Comparison of ENCODE assay signal across 7 cellular contexts in the genomic region with DNA sequence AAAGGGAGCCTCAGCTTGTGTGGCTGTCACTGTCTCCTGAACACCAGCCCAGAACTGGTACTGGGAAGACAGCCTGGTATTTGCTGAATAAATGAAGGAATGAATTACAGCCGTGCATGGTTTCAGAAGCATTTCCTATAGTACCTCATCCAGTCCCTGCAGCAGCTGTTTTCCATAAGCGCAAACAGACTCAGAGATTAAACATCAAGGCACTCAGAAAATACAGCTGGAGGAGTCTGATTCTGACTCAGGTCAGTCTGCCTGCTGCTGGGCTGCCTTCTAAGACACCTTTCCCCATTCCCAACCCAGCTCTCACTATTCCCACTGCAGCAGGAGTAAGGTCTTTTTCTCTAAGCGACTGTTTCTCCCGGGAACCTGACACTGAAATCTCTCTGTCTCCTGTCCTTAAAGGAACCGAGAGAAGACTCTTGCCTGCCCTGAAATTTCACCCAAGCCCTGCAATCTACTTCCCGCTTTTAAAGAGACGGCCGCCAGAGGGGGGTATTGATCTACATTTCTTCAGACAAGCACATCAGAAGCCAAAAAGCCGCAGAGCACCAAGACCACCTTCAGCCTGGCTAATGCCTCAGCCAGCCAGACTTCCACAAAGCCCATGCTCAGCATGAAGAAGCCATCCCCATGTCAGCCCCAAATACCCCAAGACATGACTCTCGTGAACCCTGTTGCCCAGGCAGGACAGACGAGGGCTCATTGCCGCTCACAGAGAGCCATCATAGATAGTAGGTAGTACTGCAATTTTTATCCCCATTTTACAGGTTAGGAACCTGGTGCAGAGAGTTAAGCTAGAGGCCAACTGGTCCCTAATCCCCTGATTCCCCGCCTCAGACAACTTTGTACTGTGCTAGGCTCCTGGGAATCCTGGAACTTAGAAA. TPM values are rescaled to one million over a fixed set of nuclear protein-coding genes. Genes with fewer than 3 reads are reported as not detected.
DNase-seq lines count a peak whose midpoint lies in the region; ATAC-seq, FAIRE-seq and TF ChIP-seq lines count a peak whose summit lies in the region.

No MANE protein-coding gene starts in this region.

- H2BK5ac ChIP-seq in IMR-90 (ENCODE audit: low read depth, low read length, poor library complexity, severe bottlenecking), result no peak overlapping the region

- FAIRE-seq in GM12891 (lab: Jason Lieb, UNC), result peak; percentile 65

- no peaks in the 10 kb centered on the region for H4K20me1 ChIP-seq in IMR-90 (ENCODE audit: insufficient read depth, low read length)

- no peak overlapping the region for H4K91ac ChIP-seq in IMR-90 (ENCODE audit: insufficient read depth, low read depth, low read length)

- H2BK20ac ChIP-seq in IMR-90 (ENCODE audit: low read depth, low read length), result no peak overlapping the region

- ATAC-seq in IMR-90 (ENCODE audit: low read depth), result peak; percentile 93

- no peaks in the 10 kb centered on the region for H3K9me3 Mint-ChIP-seq in activated T-helper 1 cell treated with anti-CD3 and anti-CD28 coated beads, Interleukin-12 subunit alpha, Interleukin-12 subunit beta, Interleukin-2, Interleukin-4 antibody, amounts not matched to agents 30 ng/mL and 10 ng/mL and 1 ng/mL, durations not matched to agents 14 hours and 24 hours and 36 hours

- in situ Hi-C loops in IMR-90 (cut with MboI; ENCODE audit: low sequenced_read_pairs), result loop anchor here (5.0 kb wide), 2 partner anchors 87 to 322 kb away; no protein-coding TSS in a partner anchor

- no peaks in the 10 kb centered on the region for H3K79me1 ChIP-seq in IMR-90 (ENCODE audit: low read depth in 1 of 2, low read length in 2 of 2)

- H4K5ac ChIP-seq in IMR-90 (ENCODE audit: low read depth, low read length), result no peak overlapping the region

- no peaks in the 10 kb centered on the region for H3K4me1 ChIP-seq in IMR-90 (ENCODE audit: control insufficient read depth, insufficient read depth, low read length)

- H3K27ac Mint-ChIP-seq in activated T-helper 1 cell treated with anti-CD3 and anti-CD28 coated beads, Interleukin-12 subunit alpha, Interleukin-12 subunit beta, Interleukin-2, Interleukin-4 antibody, amounts not matched to agents 30 ng/mL and 10 ng/mL and 1 ng/mL, durations not matched to agents 14 hours and 24 hours and 36 hours, result no peak overlapping the region

- H3K4me2 ChIP-seq in IMR-90 (ENCODE audit: low read depth, low read length), result no peak overlapping the region

- no peaks in the 10 kb centered on the region for H3K9me3 ChIP-seq in IMR-90 (ENCODE audit: control insufficient read depth, insufficient read depth, low read length)

- no peak for TF ChIP-seq POLR2A in GM12891 (IDR thresholded peaks at IDR 0.05; ENCODE audit: low read depth, low read length)
- TF ChIP-seq POLR2A in IMR-90 (IDR thresholded peaks at IDR 0.05; ENCODE audit: low read depth, low read length), result no peak

- no peak overlapping the region for H2AK5ac ChIP-seq in IMR-90 (ENCODE audit: low read depth, low read length)

- no peak overlapping the region for H3K23ac ChIP-seq in IMR-90 (ENCODE audit: low read depth, low read length)

- no peak overlapping the region for H3K27ac ChIP-seq in IMR-90 (ENCODE audit: insufficient read depth, low read length)

- POLR2A ChIA-PET in IMR-90 (lab: Charles Lee; ENCODE audit: unreplicated experiment), result no interaction called here

- peak; percentile 44 for DNase-seq in GM12891 (ENCODE audit: insufficient read length, low spot score)
- peak; percentile 69 for DNase-seq in IMR-90
- peak; percentile 71 for DNase-seq in RPMI8226
- peak; percentile 41 for DNase-seq in activated T-helper 1 cell treated with anti-CD3 and anti-CD28 coated beads, Interleukin-12 subunit alpha, Interleukin-12 subunit beta, Interleukin-2, Interleukin-4 antibody, amounts not matched to agents 30 ng/mL and 10 ng/mL and 1 ng/mL, durations not matched to agents 14 hours and 24 hours and 36 hours (ENCODE audit: low spot score)
- peak; percentile 84 for DNase-seq in fibroblast of villous mesenchyme (ENCODE audit: low read depth)
- DNase-seq in non-pigmented ciliary epithelial cell (ENCODE audit: low read depth), result peak; percentile 30
- DNase-seq in superior temporal gyrus (ENCODE audit: extremely low spot score), result peak; percentile 90

- no peak overlapping the region for H3K4me3 ChIP-seq in IMR-90 (ENCODE audit: insufficient read depth, low read depth, low read length)
- no peak overlapping the region for H3K4me3 ChIP-seq in fibroblast of villous mesenchyme (ENCODE audit: low read depth, low read length)

- no peak overlapping the region for H3K4me3 Mint-ChIP-seq in activated T-helper 1 cell treated with anti-CD3 and anti-CD28 coated beads, Interleukin-12 subunit alpha, Interleukin-12 subunit beta, Interleukin-2, Interleukin-4 antibody, amounts not matched to agents 30 ng/mL and 10 ng/mL and 1 ng/mL, durations not matched to agents 14 hours and 24 hours and 36 hours

- no peak overlapping the region for H3K9ac ChIP-seq in IMR-90 (ENCODE audit: low read depth, low read length)

- no peak overlapping the region for H3K56ac ChIP-seq in IMR-90 (ENCODE audit: extremely low read depth, insufficient read depth, low read length)

- no peak overlapping the region for H2BK120ac ChIP-seq in IMR-90 (ENCODE audit: low read depth, low read length)

- intact Hi-C loops in IMR-90 (cut with micrococcal nuclease), result loop anchor here (1.0 kb wide), 2 partner anchors 84 to 321 kb away; no protein-coding TSS in a partner anchor
- intact Hi-C loops in activated T-helper 1 cell treated with anti-CD3 and anti-CD28 coated beads, Interleukin-12 subunit alpha, Interleukin-12 subunit beta, Interleukin-2, Interleukin-4 antibody, amounts not matched to agents 30 ng/mL and 10 ng/mL and 1 ng/mL, durations not matched to agents 14 hours and 24 hours and 36 hours (cut with micrococcal nuclease), result loop anchor here (1.0 to 2.0 kb wide), 5 partner anchors 84 to 533 kb away; no protein-coding TSS in a partner anchor

- H3K36me3 Mint-ChIP-seq in activated T-helper 1 cell treated with anti-CD3 and anti-CD28 coated beads, Interleukin-12 subunit alpha, Interleukin-12 subunit beta, Interleukin-2, Interleukin-4 antibody, amounts not matched to agents 30 ng/mL and 10 ng/mL and 1 ng/mL, durations not matched to agents 14 hours and 24 hours and 36 hours (ENCODE audit: low read depth), result no peaks in the 10 kb centered on the region

- TF ChIP-seq RAD21 in IMR-90 (IDR thresholded peaks at IDR 0.05; ENCODE audit: low read length), result peak; percentile 70

- no peaks in the 10 kb centered on the region for H3K4me1 Mint-ChIP-seq in activated T-helper 1 cell treated with anti-CD3 and anti-CD28 coated beads, Interleukin-12 subunit alpha, Interleukin-12 subunit beta, Interleukin-2, Interleukin-4 antibody, amounts not matched to agents 30 ng/mL and 10 ng/mL and 1 ng/mL, durations not matched to agents 14 hours and 24 hours and 36 hours (ENCODE audit: low read depth)

- 0% methylated on average over 2 of the region's 13 CpGs; no CpG with 5 or more reads in 1 of the 2 experiments for WGBS in IMR-90 (ENCODE audit: extremely low coverage in 2 of 2, insufficient read length in 1 of 2), 2 experiments

- BruUV-seq in IMR-90 (replicated peaks; lab: Mats Ljungman, UMichigan), result no TSS peak

- no peak overlapping the region for H2AK9ac ChIP-seq in IMR-90 (replicated peaks; ENCODE audit: low read depth, low read length, poor library complexity)

- peaks cover 11% of the 10 kb centered on the region for H3K27me3 Mint-ChIP-seq in activated T-helper 1 cell treated with anti-CD3 and anti-CD28 coated beads, Interleukin-12 subunit alpha, Interleukin-12 subunit beta, Interleukin-2, Interleukin-4 antibody, amounts not matched to agents 30 ng/mL and 10 ng/mL and 1 ng/mL, durations not matched to agents 14 hours and 24 hours and 36 hours (ENCODE audit: insufficient read depth)

- no peak overlapping the region for H3K18ac ChIP-seq in IMR-90 (ENCODE audit: low read depth, low read length)

- no peaks in the 10 kb centered on the region for H3K36me3 ChIP-seq in IMR-90 (ENCODE audit: control insufficient read depth, insufficient read depth, low read length)

- CTCF ChIA-PET in IMR-90 (lab: Yijun Ruan, JAX), result interaction anchor here (0.7 to 1.3 kb wide), 2 partner anchors 81 to 116 kb away, joined by 3 to 5 read pairs; no protein-coding TSS in a partner anchor

- no peak overlapping the region for H2BK15ac ChIP-seq in IMR-90 (ENCODE audit: low read depth, low read length)

- dilution Hi-C loops in IMR-90 (cut with HindIII; ENCODE audit: low sequenced_read_pairs, unreplicated experiment), result no loop called here

- no peak overlapping the region for H3K14ac ChIP-seq in IMR-90 (replicated peaks; ENCODE audit: low read depth, low read length)

- H2AFZ ChIP-seq in IMR-90 (replicated peaks; ENCODE audit: low read length, poor library complexity), result no peak overlapping the region

- no peak overlapping the region for H4K8ac ChIP-seq in IMR-90 (ENCODE audit: low read depth in 2 of 2, low read length in 2 of 2)

- peak; percentile 71 for TF ChIP-seq CTCF in IMR-90 (conservative IDR thresholded peaks at IDR 0.05; ENCODE audit: low read depth, low read length)
- TF ChIP-seq CTCF in fibroblast of villous mesenchyme (IDR thresholded peaks at IDR 0.05; ENCODE audit: insufficient read depth, low read depth, low read length), result peak; percentile 67

- no peaks in the 10 kb centered on the region for H3K9me1 ChIP-seq in IMR-90 (ENCODE audit: insufficient read depth, low read length)

- H3K4ac ChIP-seq in IMR-90 (ENCODE audit: low read depth, low read length), result no peak overlapping the region

- no peaks in the 10 kb centered on the region for H3K27me3 ChIP-seq in IMR-90 (ENCODE audit: control insufficient read depth, insufficient read depth, low read length)

TF ChIP-seq in GM12891, 5 proteins besides CTCF, POLR2A, EP300 and RAD21 (continues in another document):
- TF ChIP-seq SPI1 (IDR thresholded peaks at IDR 0.05; ENCODE audit: low read depth, low read length), result no peak
- no peak for TF ChIP-seq POLR2AphosphoS5 (IDR thresholded peaks at IDR 0.05; ENCODE audit: low read depth, low read length)
- TF ChIP-seq PAX5 (IDR thresholded peaks at IDR 0.05; ENCODE audit: insufficient read depth, low read length, severe bottlenecking), result no peak
- TF ChIP-seq POU2F2 (IDR thresholded peaks at IDR 0.05; ENCODE audit: low read depth, low read length), result no peak

TF ChIP-seq in IMR-90, 13 proteins besides CTCF, POLR2A, EP300 and RAD21:
- TF ChIP-seq SMC3 (IDR thresholded peaks at IDR 0.05; ENCODE audit: low read depth, low read length) (peak; percentile 58), CHD1 (IDR thresholded peaks at IDR 0.05; ENCODE audit: low read depth, low read length) (no peak)

RNA-seq across cellular contexts. Expression of gene FOXI1, which starts 5.4 kb away (rescaled TPM):
- not detected for polyA plus RNA-seq in GM12891 (2012; ENCODE audit: low read depth, missing spikeins)
- total RNA-seq in IMR-90 (2012; rRNA removed), result not detected in 2 replicates
- polyA plus RNA-seq in IMR-90 (2012; rRNA removed), result not detected in 2 replicates
- not detected in 2 replicates for polyA plus RNA-seq in IMR-90 (2012; cell fraction: cytosol; rRNA removed)
- not detected in 2 replicates for polyA plus RNA-seq in IMR-90 (2012; cell fraction: nucleus; rRNA removed; ENCODE audit: low replicate concordance)
- not detected in 2 replicates for total RNA-seq in activated T-helper 1 cell treated with anti-CD3 and anti-CD28 coated beads, Interleukin-12 subunit alpha, Interleukin-12 subunit beta, Interleukin-2, Interleukin-4 antibody, amounts not matched to agents 30 ng/mL and 10 ng/mL and 1 ng/mL, durations not matched to agents 14 hours and 24 hours and 36 hours
- not detected in 2 replicates for total RNA-seq in fibroblast of villous mesenchyme

Comparison
In these comparisons a context has a peak if more than half of its experiments do, and no peak if none do; other contexts are left out.
1. DNase-seq: peak in every context shown above with its lines; median percentile 90 in superior temporal gyrus; 84 in fibroblast of villous mesenchyme; 71 in RPMI8226; 69 in IMR-90; 44 in GM12891; 41 in activated T-helper 1 cell treated with anti-CD3 and anti-CD28 coated beads, Interleukin-12 subunit alpha, Interleukin-12 subunit beta, Interleukin-2, Interleukin-4 antibody, amounts not matched to agents 30 ng/mL and 10 ng/mL and 1 ng/mL, durations not matched to agents 14 hours and 24 hours and 36 hours; 30 in non-pigmented ciliary epithelial cell.